Comparison of ENCODE assay signal across 1 cellular context in genomic region chr19:1524206-1524971, GRCh38.
TF ChIP-seq lines count a peak whose summit lies in the region.

No MANE protein-coding gene starts in this region.

TF ChIP-seq in HepG2, 621 proteins besides CTCF, POLR2A, EP300 and RAD21:
- TF ChIP-seq HOXD1 (CRISPR knock-in tag; IDR thresholded peaks at IDR 0.05) (no peak), CREB1 (IDR thresholded peaks at IDR 0.05) (peak; percentile 37; the same call in 1 of the 2 replicates), CREB1 (CRISPR knock-in tag; IDR thresholded peaks at IDR 0.05) (no peak), AKAP8 (CRISPR knock-in tag; IDR thresholded peaks at IDR 0.05) (peak; percentile 67; the same call in 1 of the 2 replicates), MTF1 (CRISPR knock-in tag; IDR thresholded peaks at IDR 0.05) (no peak), HNF1A (IDR thresholded peaks at IDR 0.05; ENCODE audit: low read depth) (no peak), HNF1A (CRISPR knock-in tag; IDR thresholded peaks at IDR 0.05; ENCODE audit: borderline replicate concordance) (no peak), SAP130 (CRISPR knock-in tag; IDR thresholded peaks at IDR 0.05; ENCODE audit: low read depth) (no peak), ZNF646 (CRISPR knock-in tag; IDR thresholded peaks at IDR 0.05) (peak; percentile 98), ZNF761 (CRISPR knock-in tag; conservative IDR thresholded peaks at IDR 0.05) (no peak), JARID2 (CRISPR knock-in tag; IDR thresholded peaks at IDR 0.05; ENCODE audit: insufficient replicate concordance) (no peak), ZNF780A (CRISPR knock-in tag; IDR thresholded peaks at IDR 0.05) (no peak), KDM2A (CRISPR knock-in tag; IDR thresholded peaks at IDR 0.05; ENCODE audit: borderline replicate concordance, low read depth) (0 out of 2 replicates have a peak, but pooled peaks have one; percentile 1), SRY (CRISPR knock-in tag; IDR thresholded peaks at IDR 0.05) (no peak), ZNF770 (CRISPR knock-in tag; IDR thresholded peaks at IDR 0.05) (no peak), KLF15 (CRISPR knock-in tag; IDR thresholded peaks at IDR 0.05; ENCODE audit: borderline replicate concordance) (no peak), ZBTB34 (CRISPR knock-in tag; IDR thresholded peaks at IDR 0.05) (no peak), AGO2 (optimal IDR thresholded peaks at IDR 0.05; ENCODE audit: low read depth, low read length) (peak; percentile 31), ISL2 (CRISPR knock-in tag; IDR thresholded peaks at IDR 0.05) (no peak), LCORL (IDR thresholded peaks at IDR 0.05) (0 out of 2 replicates have a peak, but pooled peaks have one; percentile 7), LCORL (CRISPR knock-in tag; IDR thresholded peaks at IDR 0.05) (no peak), TEAD2 (CRISPR knock-in tag; IDR thresholded peaks at IDR 0.05) (no peak), MNT (IDR thresholded peaks at IDR 0.05) (peak; percentile 79), FOXA1 (IDR thresholded peaks at IDR 0.05) (peak; percentile 42; the same call in 1 of the 2 replicates), FOXA1 (CRISPR knock-in tag; IDR thresholded peaks at IDR 0.05) (no peak), YEATS2 (CRISPR knock-in tag; IDR thresholded peaks at IDR 0.05; ENCODE audit: borderline replicate concordance) (no peak), ATM (IDR thresholded peaks at IDR 0.05; ENCODE audit: borderline replicate concordance) (peak; percentile 38; the same call in 1 of the 2 replicates)
- TF ChIP-seq, protein P1, sequence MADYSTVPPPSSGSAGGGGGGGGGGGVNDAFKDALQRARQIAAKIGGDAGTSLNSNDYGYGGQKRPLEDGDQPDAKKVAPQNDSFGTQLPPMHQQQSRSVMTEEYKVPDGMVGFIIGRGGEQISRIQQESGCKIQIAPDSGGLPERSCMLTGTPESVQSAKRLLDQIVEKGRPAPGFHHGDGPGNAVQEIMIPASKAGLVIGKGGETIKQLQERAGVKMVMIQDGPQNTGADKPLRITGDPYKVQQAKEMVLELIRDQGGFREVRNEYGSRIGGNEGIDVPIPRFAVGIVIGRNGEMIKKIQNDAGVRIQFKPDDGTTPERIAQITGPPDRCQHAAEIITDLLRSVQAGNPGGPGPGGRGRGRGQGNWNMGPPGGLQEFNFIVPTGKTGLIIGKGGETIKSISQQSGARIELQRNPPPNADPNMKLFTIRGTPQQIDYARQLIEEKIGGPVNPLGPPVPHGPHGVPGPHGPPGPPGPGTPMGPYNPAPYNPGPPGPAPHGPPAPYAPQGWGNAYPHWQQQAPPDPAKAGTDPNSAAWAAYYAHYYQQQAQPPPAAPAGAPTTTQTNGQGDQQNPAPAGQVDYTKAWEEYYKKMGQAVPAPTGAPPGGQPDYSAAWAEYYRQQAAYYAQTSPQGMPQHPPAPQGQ (CRISPR knock-in tag; IDR thresholded peaks at IDR 0.05; ENCODE audit: borderline replicate concordance): no peak
